30 cellular contexts compared by ENCODE assay signal in genomic region chr1:15994081-15994480, GRCh38. TPM values are rescaled to one million over a fixed set of nuclear protein-coding genes. Genes with fewer than 3 reads are reported as not detected.
"Had no signal": no experiment of that assay in that cellular context is flagged by ENCODE, and none has a peak within 500 bp of the region (broad histone marks: within the 10 kb centered on the region; RNA-seq: fewer than 3 reads in every experiment).

No MANE protein-coding gene starts in this region.

- DNase-seq: activated B cell treated with CpG ODN at 0.5 μM for 24 hours; activated gamma-delta T cell; central memory CD4-positive, alpha-beta T cell; cerebellar nuclear complex; effector CD8-positive, alpha-beta T cell; esophagus squamous epithelium had no signal

- H3K27ac ChIP-seq: ascending aorta, breast epithelium, cardiac muscle cell, colonic mucosa, epithelial cell of prostate, esophagus squamous epithelium, heart right ventricle, WERI-Rb-1 had no signal

- H3K4me1 Mint-ChIP-seq: activated B cell treated with CpG ODN at 0.5 μM for 24 hours; activated CD4-positive, alpha-beta memory T cell treated with anti-CD3 and anti-CD28 coated beads, Interleukin-2, amount 10 ng/mL, durations not matched to agents 7 days and 5 days; activated naive CD4-positive, alpha-beta T cell treated with anti-CD3 and anti-CD28 coated beads, Interleukin-2, amount 10 ng/mL, durations not matched to agents 7 days and 5 days; activated naive CD8-positive, alpha-beta T cell treated with anti-CD3 and anti-CD28 coated beads, Interleukin-2, amount 10 ng/mL, durations not matched to agents 7 days and 5 days; brain; T-helper 17 cell had no signal

- H3K27ac Mint-ChIP-seq: activated B cell treated with CpG ODN at 0.5 μM for 24 hours; activated CD4-positive, alpha-beta memory T cell treated with anti-CD3 and anti-CD28 coated beads, Interleukin-2, amount 10 ng/mL, durations not matched to agents 7 days and 5 days; activated naive CD4-positive, alpha-beta T cell treated with anti-CD3 and anti-CD28 coated beads, Interleukin-2, amount 10 ng/mL, durations not matched to agents 7 days and 5 days; activated naive CD4-positive, alpha-beta T cell treated with anti-CD3 and anti-CD28 coated beads, Interleukin-2, amount 50 U/mL, for 72 hours; activated naive CD8-positive, alpha-beta T cell treated with anti-CD3 and anti-CD28 coated beads, Interleukin-2, amount 10 ng/mL, durations not matched to agents 7 days and 5 days; T-helper 17 cell; T-helper 2 cell treated with Interferon-gamma antibody and Interleukin-4, amounts not matched to agents 5 μg/mL and 100 μg/mL, for 36 hours had no signal

- H3K9me3 ChIP-seq: ascending aorta, breast epithelium, colonic mucosa, esophagus squamous epithelium, gastroesophageal sphincter, heart right ventricle had no signal

- H3K36me3 Mint-ChIP-seq: activated naive CD4-positive, alpha-beta T cell treated with anti-CD3 and anti-CD28 coated beads, Interleukin-2, amount 10 ng/mL, durations not matched to agents 7 days and 5 days; activated naive CD4-positive, alpha-beta T cell treated with anti-CD3 and anti-CD28 coated beads, Interleukin-2, amount 50 U/mL, for 72 hours; activated naive CD8-positive, alpha-beta T cell treated with anti-CD3 and anti-CD28 coated beads, Interleukin-2, amount 10 ng/mL, durations not matched to agents 7 days and 5 days; brain had no signal

- H3K27me3 ChIP-seq: ascending aorta, breast epithelium, cardiac muscle cell, colonic mucosa, esophagus squamous epithelium, gastroesophageal sphincter, heart right ventricle had no signal

- H3K4me1 ChIP-seq: ascending aorta, breast epithelium, colonic mucosa, esophagus squamous epithelium, heart right ventricle had no signal

- H3K27me3 Mint-ChIP-seq: activated B cell treated with CpG ODN at 0.5 μM for 24 hours; activated T-cell treated with anti-CD3 and anti-CD28 coated beads, Interleukin-2, amount 50 U/mL, for 24 hours had no signal

- H3K4me3 Mint-ChIP-seq: activated B cell treated with CpG ODN at 0.5 μM for 24 hours; activated CD4-positive, alpha-beta memory T cell treated with anti-CD3 and anti-CD28 coated beads, Interleukin-2, amount 10 ng/mL, durations not matched to agents 7 days and 5 days; activated naive CD4-positive, alpha-beta T cell treated with anti-CD3 and anti-CD28 coated beads, Interleukin-2, amount 10 ng/mL, durations not matched to agents 7 days and 5 days; activated naive CD8-positive, alpha-beta T cell treated with anti-CD3 and anti-CD28 coated beads, Interleukin-2, amount 10 ng/mL, durations not matched to agents 7 days and 5 days; activated T-cell treated with anti-CD3 and anti-CD28 coated beads, Interleukin-2, amount 50 U/mL, for 24 hours; activated T-cell treated with anti-CD3 and anti-CD28 coated beads, Interleukin-2, amount 50 U/mL, for 72 hours; brain; T-helper 17 cell; T-helper 2 cell treated with Interferon-gamma antibody and Interleukin-4, amounts not matched to agents 5 μg/mL and 100 μg/mL, for 36 hours had no signal

- H3K36me3 ChIP-seq: ascending aorta, breast epithelium, cardiac muscle cell, colonic mucosa, esophagus squamous epithelium, gastroesophageal sphincter, heart right ventricle, WERI-Rb-1 had no signal

- FAIRE-seq: endometrium had no signal

- H3K4me3 ChIP-seq: ascending aorta, breast epithelium, cardiac muscle cell, colonic mucosa, esophagus squamous epithelium, gastroesophageal sphincter, heart right ventricle had no signal

- H3K9me3 Mint-ChIP-seq: activated B cell treated with CpG ODN at 0.5 μM for 24 hours; activated CD4-positive, alpha-beta memory T cell treated with anti-CD3 and anti-CD28 coated beads, Interleukin-2, amount 10 ng/mL, durations not matched to agents 7 days and 5 days; activated naive CD4-positive, alpha-beta T cell treated with anti-CD3 and anti-CD28 coated beads, Interleukin-2, amount 10 ng/mL, durations not matched to agents 7 days and 5 days; activated naive CD4-positive, alpha-beta T cell treated with anti-CD3 and anti-CD28 coated beads, Interleukin-2, amount 50 U/mL, for 72 hours; activated naive CD8-positive, alpha-beta T cell treated with anti-CD3 and anti-CD28 coated beads, Interleukin-2, amount 10 ng/mL, durations not matched to agents 7 days and 5 days; activated T-cell treated with anti-CD3 and anti-CD28 coated beads, Interleukin-2, amount 50 U/mL, for 24 hours; activated T-cell treated with anti-CD3 and anti-CD28 coated beads, Interleukin-2, amount 50 U/mL, for 72 hours; T-helper 2 cell treated with Interferon-gamma antibody and Interleukin-4, amounts not matched to agents 5 μg/mL and 100 μg/mL, for 36 hours had no signal

RNA-seq across cellular contexts. Expression of gene SRARP, which starts 10.0 kb away (rescaled TPM):
- total RNA-seq: activated B cell treated with CpG ODN at 0.5 μM for 24 hours; activated CD4-positive, alpha-beta memory T cell treated with anti-CD3 and anti-CD28 coated beads, Interleukin-2, amount 10 ng/mL, durations not matched to agents 7 days and 5 days; activated naive CD4-positive, alpha-beta T cell treated with anti-CD3 and anti-CD28 coated beads, Interleukin-2, amount 50 U/mL, for 72 hours; activated naive CD8-positive, alpha-beta T cell treated with anti-CD3 and anti-CD28 coated beads, Interleukin-2, amount 10 ng/mL, durations not matched to agents 7 days and 5 days; activated T-cell treated with anti-CD3 and anti-CD28 coated beads, Interleukin-2, amount 50 U/mL, for 72 hours; ascending aorta; colonic mucosa; endothelial cell of umbilical vein; esophagus squamous epithelium; fibroblast of lung; fibroblast of villous mesenchyme; gastroesophageal sphincter; glomerular endothelial cell; T-helper 17 cell had no signal
- polyA plus RNA-seq: cardiac muscle cell, endothelial cell of umbilical vein, esophagus, fibroblast of lung had no signal

RNA-seq across cellular contexts. Expression of gene HSPB7, which starts 23.8 kb away (rescaled TPM):
- total RNA-seq: activated B cell treated with CpG ODN at 0.5 μM for 24 hours; activated CD4-positive, alpha-beta memory T cell treated with anti-CD3 and anti-CD28 coated beads, Interleukin-2, amount 10 ng/mL, durations not matched to agents 7 days and 5 days; activated naive CD4-positive, alpha-beta T cell treated with anti-CD3 and anti-CD28 coated beads, Interleukin-2, amount 50 U/mL, for 72 hours; activated naive CD8-positive, alpha-beta T cell treated with anti-CD3 and anti-CD28 coated beads, Interleukin-2, amount 10 ng/mL, durations not matched to agents 7 days and 5 days; activated T-cell treated with anti-CD3 and anti-CD28 coated beads, Interleukin-2, amount 50 U/mL, for 72 hours; dermis microvascular lymphatic vessel endothelial cell; endothelial cell of umbilical vein; glomerular endothelial cell; T-helper 17 cell had no signal
- polyA plus RNA-seq: endothelial cell of umbilical vein had no signal

RNA-seq across cellular contexts. Expression of gene CLCNKA, which starts 27.8 kb away (rescaled TPM):
- total RNA-seq: activated naive CD8-positive, alpha-beta T cell treated with anti-CD3 and anti-CD28 coated beads, Interleukin-2, amount 10 ng/mL, durations not matched to agents 7 days and 5 days; activated T-cell treated with anti-CD3 and anti-CD28 coated beads, Interleukin-2, amount 50 U/mL, for 72 hours; ascending aorta; dermis microvascular lymphatic vessel endothelial cell; endothelial cell of umbilical vein; esophagus squamous epithelium; fibroblast of villous mesenchyme; glomerular endothelial cell; T-helper 17 cell had no signal
- polyA plus RNA-seq: endothelial cell of umbilical vein, fibroblast of lung had no signal

RNA-seq across cellular contexts. Expression of gene CLCNKB, which starts 49.5 kb away (rescaled TPM):
- total RNA-seq: activated B cell treated with CpG ODN at 0.5 μM for 24 hours; activated CD4-positive, alpha-beta memory T cell treated with anti-CD3 and anti-CD28 coated beads, Interleukin-2, amount 10 ng/mL, durations not matched to agents 7 days and 5 days; activated naive CD4-positive, alpha-beta T cell treated with anti-CD3 and anti-CD28 coated beads, Interleukin-2, amount 50 U/mL, for 72 hours; activated naive CD8-positive, alpha-beta T cell treated with anti-CD3 and anti-CD28 coated beads, Interleukin-2, amount 10 ng/mL, durations not matched to agents 7 days and 5 days; activated T-cell treated with anti-CD3 and anti-CD28 coated beads, Interleukin-2, amount 50 U/mL, for 72 hours; ascending aorta; endothelial cell of umbilical vein; esophagus squamous epithelium; glomerular endothelial cell; T-helper 17 cell had no signal
